In the genomic region with DNA sequence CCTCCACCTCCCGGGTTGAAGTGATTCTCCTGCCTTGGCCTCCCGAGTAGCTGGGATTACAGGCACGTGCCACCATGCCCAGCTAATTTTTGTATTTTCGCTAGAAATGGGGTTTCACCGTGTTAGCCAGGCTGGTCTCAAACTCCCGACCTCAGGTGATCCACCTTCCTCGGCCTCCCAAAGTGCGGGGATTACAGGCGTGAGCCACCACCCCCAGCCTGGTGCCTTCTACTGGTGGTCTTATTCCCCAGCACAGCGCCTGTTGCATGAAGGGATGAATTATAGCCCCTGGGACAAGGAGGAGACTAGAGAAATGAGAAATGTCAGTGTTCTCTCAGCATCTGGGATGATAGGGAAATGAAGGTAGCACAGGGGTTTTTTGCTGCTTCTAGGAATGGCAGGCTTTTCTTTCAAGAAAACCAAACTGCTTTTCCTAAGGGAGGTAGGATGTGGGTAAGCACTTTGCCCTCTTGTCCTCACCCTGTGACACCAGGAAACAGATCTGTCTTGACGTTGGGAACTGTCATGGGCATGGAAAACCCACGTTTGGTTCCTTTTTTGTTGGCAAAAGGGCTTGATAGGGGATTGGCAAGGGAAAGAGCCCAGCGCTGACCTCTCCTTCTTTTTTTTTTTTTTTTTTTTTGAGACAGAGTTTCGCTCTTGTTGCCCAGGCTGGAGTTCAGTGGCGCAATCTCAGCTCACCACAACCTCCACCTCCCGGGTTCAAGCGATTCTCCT, we compare ENCODE assay signal across 1 cellular context.
TF ChIP-seq lines count a peak whose summit lies in the region.

No MANE protein-coding gene starts in this region.

TF ChIP-seq in K562, 482 proteins besides CTCF, POLR2A, EP300 and RAD21:
- TF ChIP-seq ZNF589 (CRISPR knock-in tag; IDR thresholded peaks at IDR 0.05; ENCODE audit: low read depth), result 0 out of 2 replicates have a peak, but pooled peaks have one; percentile 39
- TF ChIP-seq, protein P1, sequence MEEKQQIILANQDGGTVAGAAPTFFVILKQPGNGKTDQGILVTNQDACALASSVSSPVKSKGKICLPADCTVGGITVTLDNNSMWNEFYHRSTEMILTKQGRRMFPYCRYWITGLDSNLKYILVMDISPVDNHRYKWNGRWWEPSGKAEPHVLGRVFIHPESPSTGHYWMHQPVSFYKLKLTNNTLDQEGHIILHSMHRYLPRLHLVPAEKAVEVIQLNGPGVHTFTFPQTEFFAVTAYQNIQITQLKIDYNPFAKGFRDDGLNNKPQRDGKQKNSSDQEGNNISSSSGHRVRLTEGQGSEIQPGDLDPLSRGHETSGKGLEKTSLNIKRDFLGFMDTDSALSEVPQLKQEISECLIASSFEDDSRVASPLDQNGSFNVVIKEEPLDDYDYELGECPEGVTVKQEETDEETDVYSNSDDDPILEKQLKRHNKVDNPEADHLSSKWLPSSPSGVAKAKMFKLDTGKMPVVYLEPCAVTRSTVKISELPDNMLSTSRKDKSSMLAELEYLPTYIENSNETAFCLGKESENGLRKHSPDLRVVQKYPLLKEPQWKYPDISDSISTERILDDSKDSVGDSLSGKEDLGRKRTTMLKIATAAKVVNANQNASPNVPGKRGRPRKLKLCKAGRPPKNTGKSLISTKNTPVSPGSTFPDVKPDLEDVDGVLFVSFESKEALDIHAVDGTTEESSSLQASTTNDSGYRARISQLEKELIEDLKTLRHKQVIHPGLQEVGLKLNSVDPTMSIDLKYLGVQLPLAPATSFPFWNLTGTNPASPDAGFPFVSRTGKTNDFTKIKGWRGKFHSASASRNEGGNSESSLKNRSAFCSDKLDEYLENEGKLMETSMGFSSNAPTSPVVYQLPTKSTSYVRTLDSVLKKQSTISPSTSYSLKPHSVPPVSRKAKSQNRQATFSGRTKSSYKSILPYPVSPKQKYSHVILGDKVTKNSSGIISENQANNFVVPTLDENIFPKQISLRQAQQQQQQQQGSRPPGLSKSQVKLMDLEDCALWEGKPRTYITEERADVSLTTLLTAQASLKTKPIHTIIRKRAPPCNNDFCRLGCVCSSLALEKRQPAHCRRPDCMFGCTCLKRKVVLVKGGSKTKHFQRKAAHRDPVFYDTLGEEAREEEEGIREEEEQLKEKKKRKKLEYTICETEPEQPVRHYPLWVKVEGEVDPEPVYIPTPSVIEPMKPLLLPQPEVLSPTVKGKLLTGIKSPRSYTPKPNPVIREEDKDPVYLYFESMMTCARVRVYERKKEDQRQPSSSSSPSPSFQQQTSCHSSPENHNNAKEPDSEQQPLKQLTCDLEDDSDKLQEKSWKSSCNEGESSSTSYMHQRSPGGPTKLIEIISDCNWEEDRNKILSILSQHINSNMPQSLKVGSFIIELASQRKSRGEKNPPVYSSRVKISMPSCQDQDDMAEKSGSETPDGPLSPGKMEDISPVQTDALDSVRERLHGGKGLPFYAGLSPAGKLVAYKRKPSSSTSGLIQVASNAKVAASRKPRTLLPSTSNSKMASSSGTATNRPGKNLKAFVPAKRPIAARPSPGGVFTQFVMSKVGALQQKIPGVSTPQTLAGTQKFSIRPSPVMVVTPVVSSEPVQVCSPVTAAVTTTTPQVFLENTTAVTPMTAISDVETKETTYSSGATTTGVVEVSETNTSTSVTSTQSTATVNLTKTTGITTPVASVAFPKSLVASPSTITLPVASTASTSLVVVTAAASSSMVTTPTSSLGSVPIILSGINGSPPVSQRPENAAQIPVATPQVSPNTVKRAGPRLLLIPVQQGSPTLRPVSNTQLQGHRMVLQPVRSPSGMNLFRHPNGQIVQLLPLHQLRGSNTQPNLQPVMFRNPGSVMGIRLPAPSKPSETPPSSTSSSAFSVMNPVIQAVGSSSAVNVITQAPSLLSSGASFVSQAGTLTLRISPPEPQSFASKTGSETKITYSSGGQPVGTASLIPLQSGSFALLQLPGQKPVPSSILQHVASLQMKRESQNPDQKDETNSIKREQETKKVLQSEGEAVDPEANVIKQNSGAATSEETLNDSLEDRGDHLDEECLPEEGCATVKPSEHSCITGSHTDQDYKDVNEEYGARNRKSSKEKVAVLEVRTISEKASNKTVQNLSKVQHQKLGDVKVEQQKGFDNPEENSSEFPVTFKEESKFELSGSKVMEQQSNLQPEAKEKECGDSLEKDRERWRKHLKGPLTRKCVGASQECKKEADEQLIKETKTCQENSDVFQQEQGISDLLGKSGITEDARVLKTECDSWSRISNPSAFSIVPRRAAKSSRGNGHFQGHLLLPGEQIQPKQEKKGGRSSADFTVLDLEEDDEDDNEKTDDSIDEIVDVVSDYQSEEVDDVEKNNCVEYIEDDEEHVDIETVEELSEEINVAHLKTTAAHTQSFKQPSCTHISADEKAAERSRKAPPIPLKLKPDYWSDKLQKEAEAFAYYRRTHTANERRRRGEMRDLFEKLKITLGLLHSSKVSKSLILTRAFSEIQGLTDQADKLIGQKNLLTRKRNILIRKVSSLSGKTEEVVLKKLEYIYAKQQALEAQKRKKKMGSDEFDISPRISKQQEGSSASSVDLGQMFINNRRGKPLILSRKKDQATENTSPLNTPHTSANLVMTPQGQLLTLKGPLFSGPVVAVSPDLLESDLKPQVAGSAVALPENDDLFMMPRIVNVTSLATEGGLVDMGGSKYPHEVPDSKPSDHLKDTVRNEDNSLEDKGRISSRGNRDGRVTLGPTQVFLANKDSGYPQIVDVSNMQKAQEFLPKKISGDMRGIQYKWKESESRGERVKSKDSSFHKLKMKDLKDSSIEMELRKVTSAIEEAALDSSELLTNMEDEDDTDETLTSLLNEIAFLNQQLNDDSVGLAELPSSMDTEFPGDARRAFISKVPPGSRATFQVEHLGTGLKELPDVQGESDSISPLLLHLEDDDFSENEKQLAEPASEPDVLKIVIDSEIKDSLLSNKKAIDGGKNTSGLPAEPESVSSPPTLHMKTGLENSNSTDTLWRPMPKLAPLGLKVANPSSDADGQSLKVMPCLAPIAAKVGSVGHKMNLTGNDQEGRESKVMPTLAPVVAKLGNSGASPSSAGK (IDR thresholded peaks at IDR 0.05), result peak; percentile 22; the same call in 1 of the 2 replicates
